In the genomic region with DNA sequence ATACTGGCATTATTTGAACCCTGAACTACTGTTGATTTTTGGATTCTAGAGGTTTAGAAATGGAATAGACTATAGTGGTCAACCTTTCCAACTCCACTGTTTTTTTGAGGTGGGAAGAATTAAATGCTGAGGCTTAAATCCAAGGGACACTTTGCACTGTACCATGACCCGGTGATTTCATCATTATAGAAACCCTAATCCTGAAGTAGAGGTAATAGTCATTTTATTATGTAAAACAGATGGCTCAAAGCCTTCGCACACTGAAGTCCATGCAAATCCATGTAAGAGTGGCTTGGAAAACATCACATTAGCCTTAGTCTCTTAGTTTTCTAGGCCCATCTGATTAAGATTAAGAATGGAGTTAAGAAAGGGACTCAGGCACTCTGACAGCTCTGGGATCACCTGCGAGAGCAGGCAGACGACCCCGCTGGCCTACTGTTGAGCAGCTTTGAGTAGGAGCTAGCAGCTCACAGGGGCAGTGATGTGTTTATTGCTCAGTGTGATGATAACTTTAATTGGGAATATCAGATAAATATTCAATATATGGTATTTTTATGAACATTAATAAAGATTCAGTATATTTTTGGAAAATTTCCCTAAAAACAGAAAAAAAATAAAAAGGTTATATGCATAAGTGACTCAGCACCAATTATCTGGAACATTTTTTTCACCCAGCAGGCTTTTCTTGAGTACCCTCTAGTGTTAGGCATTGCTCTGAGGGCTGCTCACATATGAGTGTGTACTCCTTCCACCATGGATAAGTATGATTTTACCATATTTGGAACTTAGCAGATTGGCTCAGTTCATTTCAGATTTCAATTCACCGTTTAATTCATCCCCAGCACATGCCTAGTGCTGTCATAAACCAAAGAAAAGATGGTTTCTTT, we compare ENCODE assay signal across 1 cellular context.
TF ChIP-seq lines count a peak whose summit lies in the region.

No MANE protein-coding gene starts in this region.

TF ChIP-seq in K562, 482 proteins besides CTCF, POLR2A, EP300 and RAD21:
- peak; percentile 50 for TF ChIP-seq NFE2 (IDR thresholded peaks at IDR 0.05; ENCODE audit: low read depth)
- no peak for TF ChIP-seq MED1 (CRISPR knock-in tag; IDR thresholded peaks at IDR 0.05; ENCODE audit: borderline replicate concordance)
- TF ChIP-seq, protein P1, sequence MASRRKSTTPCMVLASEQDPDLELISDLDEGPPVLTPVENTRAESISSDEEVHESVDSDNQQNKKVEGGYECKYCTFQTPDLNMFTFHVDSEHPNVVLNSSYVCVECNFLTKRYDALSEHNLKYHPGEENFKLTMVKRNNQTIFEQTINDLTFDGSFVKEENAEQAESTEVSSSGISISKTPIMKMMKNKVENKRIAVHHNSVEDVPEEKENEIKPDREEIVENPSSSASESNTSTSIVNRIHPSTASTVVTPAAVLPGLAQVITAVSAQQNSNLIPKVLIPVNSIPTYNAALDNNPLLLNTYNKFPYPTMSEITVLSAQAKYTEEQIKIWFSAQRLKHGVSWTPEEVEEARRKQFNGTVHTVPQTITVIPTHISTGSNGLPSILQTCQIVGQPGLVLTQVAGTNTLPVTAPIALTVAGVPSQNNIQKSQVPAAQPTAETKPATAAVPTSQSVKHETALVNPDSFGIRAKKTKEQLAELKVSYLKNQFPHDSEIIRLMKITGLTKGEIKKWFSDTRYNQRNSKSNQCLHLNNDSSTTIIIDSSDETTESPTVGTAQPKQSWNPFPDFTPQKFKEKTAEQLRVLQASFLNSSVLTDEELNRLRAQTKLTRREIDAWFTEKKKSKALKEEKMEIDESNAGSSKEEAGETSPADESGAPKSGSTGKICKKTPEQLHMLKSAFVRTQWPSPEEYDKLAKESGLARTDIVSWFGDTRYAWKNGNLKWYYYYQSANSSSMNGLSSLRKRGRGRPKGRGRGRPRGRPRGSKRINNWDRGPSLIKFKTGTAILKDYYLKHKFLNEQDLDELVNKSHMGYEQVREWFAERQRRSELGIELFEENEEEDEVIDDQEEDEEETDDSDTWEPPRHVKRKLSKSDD (conservative IDR thresholded peaks at IDR 0.05; ENCODE audit: low read length): no peak
- no peak for TF ChIP-seq ZKSCAN1 (IDR thresholded peaks at IDR 0.05; ENCODE audit: low read depth, low read length)
- TF ChIP-seq KDM2B (CRISPR knock-in tag; IDR thresholded peaks at IDR 0.05): no peak
- no peak for TF ChIP-seq RBBP5 (IDR thresholded peaks at IDR 0.05; ENCODE audit: borderline replicate concordance, insufficient read depth, low read length, poor library complexity, severe bottlenecking)
- peak; percentile 31; the same call in 1 of the 2 replicates for TF ChIP-seq C11orf30 (IDR thresholded peaks at IDR 0.05; ENCODE audit: low read depth)
- TF ChIP-seq SETDB1 (IDR thresholded peaks at IDR 0.05; ENCODE audit: low read length): no peak
- TF ChIP-seq, protein P2, sequence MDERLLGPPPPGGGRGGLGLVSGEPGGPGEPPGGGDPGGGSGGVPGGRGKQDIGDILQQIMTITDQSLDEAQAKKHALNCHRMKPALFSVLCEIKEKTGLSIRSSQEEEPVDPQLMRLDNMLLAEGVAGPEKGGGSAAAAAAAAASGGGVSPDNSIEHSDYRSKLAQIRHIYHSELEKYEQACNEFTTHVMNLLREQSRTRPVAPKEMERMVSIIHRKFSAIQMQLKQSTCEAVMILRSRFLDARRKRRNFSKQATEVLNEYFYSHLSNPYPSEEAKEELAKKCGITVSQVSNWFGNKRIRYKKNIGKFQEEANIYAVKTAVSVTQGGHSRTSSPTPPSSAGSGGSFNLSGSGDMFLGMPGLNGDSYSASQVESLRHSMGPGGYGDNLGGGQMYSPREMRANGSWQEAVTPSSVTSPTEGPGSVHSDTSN (CRISPR knock-in tag; IDR thresholded peaks at IDR 0.05; ENCODE audit: low read depth): no peak
- TF ChIP-seq, protein P2 (tag; conservative IDR thresholded peaks at IDR 0.05; ENCODE audit: low read depth): no peak
- TF ChIP-seq CBFA2T2 (conservative IDR thresholded peaks at IDR 0.05): no peak
- TF ChIP-seq MAFK (IDR thresholded peaks at IDR 0.05; ENCODE audit: low read length): peak; percentile 13; the same call in 1 of the 2 replicates
- no peak for TF ChIP-seq SAFB2 (IDR thresholded peaks at IDR 0.05; ENCODE audit: borderline replicate concordance, low read depth, low read length, severe bottlenecking)
- TF ChIP-seq POLR2G (IDR thresholded peaks at IDR 0.05; ENCODE audit: low read depth, low read length): no peak
- TF ChIP-seq TRIM24 (IDR thresholded peaks at IDR 0.05): no peak
- peak; percentile 47 for TF ChIP-seq MAFG (tag; conservative IDR thresholded peaks at IDR 0.05)
- TF ChIP-seq RNF2 (IDR thresholded peaks at IDR 0.05): no peak
- no peak for TF ChIP-seq TGIF2 (CRISPR knock-in tag; IDR thresholded peaks at IDR 0.05)
- no peak for TF ChIP-seq ZKSCAN3 (CRISPR knock-in tag; IDR thresholded peaks at IDR 0.05)
- no peak for TF ChIP-seq SRF (CRISPR knock-in tag; IDR thresholded peaks at IDR 0.05)
- no peak for TF ChIP-seq ZNF354B (CRISPR knock-in tag; IDR thresholded peaks at IDR 0.05)
- TF ChIP-seq, protein P3, sequence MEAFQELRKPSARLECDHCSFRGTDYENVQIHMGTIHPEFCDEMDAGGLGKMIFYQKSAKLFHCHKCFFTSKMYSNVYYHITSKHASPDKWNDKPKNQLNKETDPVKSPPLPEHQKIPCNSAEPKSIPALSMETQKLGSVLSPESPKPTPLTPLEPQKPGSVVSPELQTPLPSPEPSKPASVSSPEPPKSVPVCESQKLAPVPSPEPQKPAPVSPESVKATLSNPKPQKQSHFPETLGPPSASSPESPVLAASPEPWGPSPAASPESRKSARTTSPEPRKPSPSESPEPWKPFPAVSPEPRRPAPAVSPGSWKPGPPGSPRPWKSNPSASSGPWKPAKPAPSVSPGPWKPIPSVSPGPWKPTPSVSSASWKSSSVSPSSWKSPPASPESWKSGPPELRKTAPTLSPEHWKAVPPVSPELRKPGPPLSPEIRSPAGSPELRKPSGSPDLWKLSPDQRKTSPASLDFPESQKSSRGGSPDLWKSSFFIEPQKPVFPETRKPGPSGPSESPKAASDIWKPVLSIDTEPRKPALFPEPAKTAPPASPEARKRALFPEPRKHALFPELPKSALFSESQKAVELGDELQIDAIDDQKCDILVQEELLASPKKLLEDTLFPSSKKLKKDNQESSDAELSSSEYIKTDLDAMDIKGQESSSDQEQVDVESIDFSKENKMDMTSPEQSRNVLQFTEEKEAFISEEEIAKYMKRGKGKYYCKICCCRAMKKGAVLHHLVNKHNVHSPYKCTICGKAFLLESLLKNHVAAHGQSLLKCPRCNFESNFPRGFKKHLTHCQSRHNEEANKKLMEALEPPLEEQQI (IDR thresholded peaks at IDR 0.05): no peak
- TF ChIP-seq BRD4 (IDR thresholded peaks at IDR 0.05): no peak
- TF ChIP-seq, protein P4, sequence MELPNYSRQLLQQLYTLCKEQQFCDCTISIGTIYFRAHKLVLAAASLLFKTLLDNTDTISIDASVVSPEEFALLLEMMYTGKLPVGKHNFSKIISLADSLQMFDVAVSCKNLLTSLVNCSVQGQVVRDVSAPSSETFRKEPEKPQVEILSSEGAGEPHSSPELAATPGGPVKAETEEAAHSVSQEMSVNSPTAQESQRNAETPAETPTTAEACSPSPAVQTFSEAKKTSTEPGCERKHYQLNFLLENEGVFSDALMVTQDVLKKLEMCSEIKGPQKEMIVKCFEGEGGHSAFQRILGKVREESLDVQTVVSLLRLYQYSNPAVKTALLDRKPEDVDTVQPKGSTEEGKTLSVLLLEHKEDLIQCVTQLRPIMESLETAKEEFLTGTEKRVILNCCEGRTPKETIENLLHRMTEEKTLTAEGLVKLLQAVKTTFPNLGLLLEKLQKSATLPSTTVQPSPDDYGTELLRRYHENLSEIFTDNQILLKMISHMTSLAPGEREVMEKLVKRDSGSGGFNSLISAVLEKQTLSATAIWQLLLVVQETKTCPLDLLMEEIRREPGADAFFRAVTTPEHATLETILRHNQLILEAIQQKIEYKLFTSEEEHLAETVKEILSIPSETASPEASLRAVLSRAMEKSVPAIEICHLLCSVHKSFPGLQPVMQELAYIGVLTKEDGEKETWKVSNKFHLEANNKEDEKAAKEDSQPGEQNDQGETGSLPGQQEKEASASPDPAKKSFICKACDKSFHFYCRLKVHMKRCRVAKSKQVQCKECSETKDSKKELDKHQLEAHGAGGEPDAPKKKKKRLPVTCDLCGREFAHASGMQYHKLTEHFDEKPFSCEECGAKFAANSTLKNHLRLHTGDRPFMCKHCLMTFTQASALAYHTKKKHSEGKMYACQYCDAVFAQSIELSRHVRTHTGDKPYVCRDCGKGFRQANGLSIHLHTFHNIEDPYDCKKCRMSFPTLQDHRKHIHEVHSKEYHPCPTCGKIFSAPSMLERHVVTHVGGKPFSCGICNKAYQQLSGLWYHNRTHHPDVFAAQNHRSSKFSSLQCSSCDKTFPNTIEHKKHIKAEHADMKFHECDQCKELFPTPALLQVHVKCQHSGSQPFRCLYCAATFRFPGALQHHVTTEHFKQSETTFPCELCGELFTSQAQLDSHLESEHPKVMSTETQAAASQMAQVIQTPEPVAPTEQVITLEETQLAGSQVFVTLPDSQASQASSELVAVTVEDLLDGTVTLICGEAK (IDR thresholded peaks at IDR 0.05): no peak
- TF ChIP-seq, protein P4 (CRISPR knock-in tag; IDR thresholded peaks at IDR 0.05): no peak
- TF ChIP-seq, protein P5, sequence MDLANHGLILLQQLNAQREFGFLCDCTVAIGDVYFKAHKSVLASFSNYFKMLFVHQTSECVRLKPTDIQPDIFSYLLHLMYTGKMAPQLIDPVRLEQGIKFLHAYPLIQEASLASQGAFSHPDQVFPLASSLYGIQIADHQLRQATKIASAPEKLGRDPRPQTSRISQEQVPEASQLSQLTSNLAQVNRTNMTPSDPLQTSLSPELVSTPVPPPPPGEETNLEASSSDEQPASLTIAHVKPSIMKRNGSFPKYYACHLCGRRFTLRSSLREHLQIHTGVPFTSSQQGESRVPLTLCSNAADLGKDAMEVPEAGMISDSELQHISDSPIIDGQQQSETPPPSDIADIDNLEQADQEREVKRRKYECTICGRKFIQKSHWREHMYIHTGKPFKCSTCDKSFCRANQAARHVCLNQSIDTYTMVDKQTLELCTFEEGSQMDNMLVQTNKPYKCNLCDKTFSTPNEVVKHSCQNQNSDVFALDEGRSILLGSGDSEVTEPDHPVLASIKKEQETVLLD (IDR thresholded peaks at IDR 0.05): no peak
- TF ChIP-seq ZNF384 (IDR thresholded peaks at IDR 0.05; ENCODE audit: low read depth, low read length): peak; percentile 76
- no peak for TF ChIP-seq ZNF121 (CRISPR knock-in tag; conservative IDR thresholded peaks at IDR 0.05)
- no peak for TF ChIP-seq SOX6 (IDR thresholded peaks at IDR 0.05)
- peak; percentile 29; the same call in 1 of the 2 replicates for TF ChIP-seq ZNF316 (IDR thresholded peaks at IDR 0.05)
